ENCODE assay signal across 20 cellular contexts in the genomic region with DNA sequence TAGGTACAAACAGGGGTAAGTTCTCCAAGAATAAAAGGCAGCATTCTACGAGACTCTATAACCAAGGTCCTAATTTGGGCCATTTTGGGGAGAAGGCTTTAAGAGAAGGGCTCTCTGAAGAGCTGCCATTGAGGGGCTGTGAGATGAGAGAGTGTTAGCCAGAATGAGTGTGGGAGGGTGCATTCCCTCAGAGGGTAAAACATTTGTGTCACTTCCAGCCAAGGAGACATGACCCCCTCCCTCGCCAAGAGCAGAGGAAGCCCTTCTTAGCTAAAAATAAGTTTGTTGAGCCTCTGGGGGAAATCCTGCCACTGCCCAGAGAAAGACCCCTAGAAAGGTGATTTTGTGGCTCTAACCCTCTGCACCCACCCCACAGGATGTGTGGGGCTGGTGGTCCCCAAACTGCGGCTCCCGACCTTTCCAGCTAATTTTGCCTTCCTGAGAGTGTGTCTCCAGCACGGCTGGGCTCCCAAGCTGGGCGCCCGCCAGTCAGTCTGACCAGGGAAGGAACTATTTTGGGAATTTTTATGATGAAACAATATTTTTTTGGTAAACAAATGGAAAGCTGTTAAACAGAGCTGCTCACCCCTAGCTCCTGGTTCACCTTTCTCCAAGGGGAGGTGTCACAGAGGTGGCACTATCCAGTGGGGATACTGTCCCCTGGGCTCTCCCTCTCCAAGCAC.
DNase-seq lines count a peak whose midpoint lies in the region; ATAC-seq and TF ChIP-seq lines count a peak whose summit lies in the region.
"Had no signal": no experiment of that assay in that cellular context is flagged by ENCODE, and none has a peak within 500 bp of the region (broad histone marks: within the 10 kb centered on the region; RNA-seq: fewer than 3 reads in every experiment).

No MANE protein-coding gene starts in this region.

- no peaks in the 10 kb centered on the region for H3K9me3 ChIP-seq in cardiac muscle cell (ENCODE audit: low read depth)
- H3K9me3 ChIP-seq: heart left ventricle, stomach had no signal

- no peak overlapping the region for H3K27ac ChIP-seq in cardiac muscle cell
- H3K27ac ChIP-seq: stomach had no signal

- DNase-seq in AG08395 (ENCODE audit: low spot score) (peak; percentile 78), LNCaP clone FGC (ENCODE audit: low read depth) (peak; percentile 7), cardiac muscle cell (ENCODE audit: low read depth in 1 of 2, low spot score in 1 of 2) (peak; percentile 1 to 31), posterior vena cava (ENCODE audit: low spot score) (peak; percentile 85), GM13976 (ENCODE audit: low spot score) (no peak)
- DNase-seq: activated CD4-positive, alpha-beta T cell treated with anti-CD3 and anti-CD28 coated beads for 36 hours; effector CD4-positive, alpha-beta T cell; GDM1; heart left ventricle; immature natural killer cell; naive B cell; NCI-H1930; NCI-H446; NK-92 treated with Interleukin-12 subunit alpha and Interleukin-12 subunit beta, amount 100 ng/mL, for 24 hours; stimulated activated CD4-positive, alpha-beta T cell treated with anti-CD3 and anti-CD28 coated beads, Interleukin-4, amount 100 ng/mL, for 24 hours; stomach had no signal

- ATAC-seq in GM18867 (IDR thresholded peaks at IDR 0.05; ENCODE audit: unreplicated experiment), result no peak
- ATAC-seq in SK-N-SH treated with all-trans-retinoic acid at 6 μM for 48 hours, result no peak
- ATAC-seq in HG02840 (IDR thresholded peaks at IDR 0.05; ENCODE audit: low FRiP score, unreplicated experiment), result no peak
- ATAC-seq: activated CD4-positive, alpha-beta T cell treated with anti-CD3 and anti-CD28 coated beads for 36 hours had no signal

- H3K4me3 ChIP-seq in LNCaP clone FGC (ENCODE audit: low read depth, low read length) (no peak overlapping the region), cardiac muscle cell (no peak overlapping the region)
- H3K4me3 ChIP-seq: heart left ventricle, lung, stomach had no signal

- in situ Hi-C loops in GM13976 (cut with MboI; ENCODE audit: low sequenced_read_pairs, unreplicated experiment), result no loop called here

- peaks cover 3% of the 10 kb centered on the region for H3K4me1 ChIP-seq in cardiac muscle cell (ENCODE audit: low read depth)

- intact Hi-C loops in posterior vena cava (cut with DNase I), result no loop called here

- H3K36me3 ChIP-seq in cardiac muscle cell, result no peaks in the 10 kb centered on the region
- H3K36me3 ChIP-seq: heart left ventricle, stomach had no signal

- no peaks in the 10 kb centered on the region for H3K27me3 ChIP-seq in cardiac muscle cell
- H3K27me3 ChIP-seq: heart left ventricle, stomach had no signal

- TF ChIP-seq CTCF in LNCaP clone FGC (IDR thresholded peaks at IDR 0.05; ENCODE audit: control insufficient read depth, extremely low read depth, insufficient read depth), result no peak
- TF ChIP-seq CTCF in cardiac muscle cell (IDR thresholded peaks at IDR 0.05; ENCODE audit: low read depth, low read length), result no peak
- TF ChIP-seq CTCF in GM13976 (IDR thresholded peaks at IDR 0.05; ENCODE audit: borderline replicate concordance, control extremely low read depth, extremely low read depth, insufficient read depth, missing control alignments), result no peak

TF ChIP-seq in SK-N-SH treated with all-trans-retinoic acid at 6 μM for 48 hours, 23 proteins besides CTCF, POLR2A, EP300 and RAD21:
- TF ChIP-seq, protein P1, sequence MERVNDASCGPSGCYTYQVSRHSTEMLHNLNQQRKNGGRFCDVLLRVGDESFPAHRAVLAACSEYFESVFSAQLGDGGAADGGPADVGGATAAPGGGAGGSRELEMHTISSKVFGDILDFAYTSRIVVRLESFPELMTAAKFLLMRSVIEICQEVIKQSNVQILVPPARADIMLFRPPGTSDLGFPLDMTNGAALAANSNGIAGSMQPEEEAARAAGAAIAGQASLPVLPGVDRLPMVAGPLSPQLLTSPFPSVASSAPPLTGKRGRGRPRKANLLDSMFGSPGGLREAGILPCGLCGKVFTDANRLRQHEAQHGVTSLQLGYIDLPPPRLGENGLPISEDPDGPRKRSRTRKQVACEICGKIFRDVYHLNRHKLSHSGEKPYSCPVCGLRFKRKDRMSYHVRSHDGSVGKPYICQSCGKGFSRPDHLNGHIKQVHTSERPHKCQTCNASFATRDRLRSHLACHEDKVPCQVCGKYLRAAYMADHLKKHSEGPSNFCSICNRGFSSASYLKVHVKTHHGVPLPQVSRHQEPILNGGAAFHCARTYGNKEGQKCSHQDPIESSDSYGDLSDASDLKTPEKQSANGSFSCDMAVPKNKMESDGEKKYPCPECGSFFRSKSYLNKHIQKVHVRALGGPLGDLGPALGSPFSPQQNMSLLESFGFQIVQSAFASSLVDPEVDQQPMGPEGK (CRISPR knock-in tag; IDR thresholded peaks at IDR 0.05; ENCODE audit: borderline replicate concordance), result no peak
- TF ChIP-seq, protein P2, sequence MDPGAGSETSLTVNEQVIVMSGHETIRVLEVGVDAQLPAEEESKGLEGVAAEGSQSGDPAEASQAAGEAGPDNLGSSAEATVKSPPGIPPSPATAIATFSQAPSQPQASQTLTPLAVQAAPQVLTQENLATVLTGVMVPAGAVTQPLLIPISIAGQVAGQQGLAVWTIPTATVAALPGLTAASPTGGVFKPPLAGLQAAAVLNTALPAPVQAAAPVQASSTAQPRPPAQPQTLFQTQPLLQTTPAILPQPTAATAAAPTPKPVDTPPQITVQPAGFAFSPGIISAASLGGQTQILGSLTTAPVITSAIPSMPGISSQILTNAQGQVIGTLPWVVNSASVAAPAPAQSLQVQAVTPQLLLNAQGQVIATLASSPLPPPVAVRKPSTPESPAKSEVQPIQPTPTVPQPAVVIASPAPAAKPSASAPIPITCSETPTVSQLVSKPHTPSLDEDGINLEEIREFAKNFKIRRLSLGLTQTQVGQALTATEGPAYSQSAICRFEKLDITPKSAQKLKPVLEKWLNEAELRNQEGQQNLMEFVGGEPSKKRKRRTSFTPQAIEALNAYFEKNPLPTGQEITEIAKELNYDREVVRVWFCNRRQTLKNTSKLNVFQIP (CRISPR knock-in tag; IDR thresholded peaks at IDR 0.05; ENCODE audit: borderline replicate concordance, low read depth), result no peak
- TF ChIP-seq SNAI2 (CRISPR knock-in tag; IDR thresholded peaks at IDR 0.05) (no peak), ESRRG (CRISPR knock-in tag; IDR thresholded peaks at IDR 0.05) (no peak), BACH2 (CRISPR knock-in tag; IDR thresholded peaks at IDR 0.05; ENCODE audit: borderline replicate concordance) (no peak), ZC3H10 (CRISPR knock-in tag; IDR thresholded peaks at IDR 0.05) (no peak), CSDC2 (CRISPR knock-in tag; IDR thresholded peaks at IDR 0.05) (no peak), ZNF70 (CRISPR knock-in tag; IDR thresholded peaks at IDR 0.05) (no peak), RARB (CRISPR knock-in tag; IDR thresholded peaks at IDR 0.05) (no peak)
- TF ChIP-seq, protein P3, sequence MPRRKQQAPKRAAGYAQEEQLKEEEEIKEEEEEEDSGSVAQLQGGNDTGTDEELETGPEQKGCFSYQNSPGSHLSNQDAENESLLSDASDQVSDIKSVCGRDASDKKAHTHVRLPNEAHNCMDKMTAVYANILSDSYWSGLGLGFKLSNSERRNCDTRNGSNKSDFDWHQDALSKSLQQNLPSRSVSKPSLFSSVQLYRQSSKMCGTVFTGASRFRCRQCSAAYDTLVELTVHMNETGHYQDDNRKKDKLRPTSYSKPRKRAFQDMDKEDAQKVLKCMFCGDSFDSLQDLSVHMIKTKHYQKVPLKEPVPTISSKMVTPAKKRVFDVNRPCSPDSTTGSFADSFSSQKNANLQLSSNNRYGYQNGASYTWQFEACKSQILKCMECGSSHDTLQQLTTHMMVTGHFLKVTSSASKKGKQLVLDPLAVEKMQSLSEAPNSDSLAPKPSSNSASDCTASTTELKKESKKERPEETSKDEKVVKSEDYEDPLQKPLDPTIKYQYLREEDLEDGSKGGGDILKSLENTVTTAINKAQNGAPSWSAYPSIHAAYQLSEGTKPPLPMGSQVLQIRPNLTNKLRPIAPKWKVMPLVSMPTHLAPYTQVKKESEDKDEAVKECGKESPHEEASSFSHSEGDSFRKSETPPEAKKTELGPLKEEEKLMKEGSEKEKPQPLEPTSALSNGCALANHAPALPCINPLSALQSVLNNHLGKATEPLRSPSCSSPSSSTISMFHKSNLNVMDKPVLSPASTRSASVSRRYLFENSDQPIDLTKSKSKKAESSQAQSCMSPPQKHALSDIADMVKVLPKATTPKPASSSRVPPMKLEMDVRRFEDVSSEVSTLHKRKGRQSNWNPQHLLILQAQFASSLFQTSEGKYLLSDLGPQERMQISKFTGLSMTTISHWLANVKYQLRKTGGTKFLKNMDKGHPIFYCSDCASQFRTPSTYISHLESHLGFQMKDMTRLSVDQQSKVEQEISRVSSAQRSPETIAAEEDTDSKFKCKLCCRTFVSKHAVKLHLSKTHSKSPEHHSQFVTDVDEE (CRISPR knock-in tag; IDR thresholded peaks at IDR 0.05), result no peak
- TF ChIP-seq, protein P4, sequence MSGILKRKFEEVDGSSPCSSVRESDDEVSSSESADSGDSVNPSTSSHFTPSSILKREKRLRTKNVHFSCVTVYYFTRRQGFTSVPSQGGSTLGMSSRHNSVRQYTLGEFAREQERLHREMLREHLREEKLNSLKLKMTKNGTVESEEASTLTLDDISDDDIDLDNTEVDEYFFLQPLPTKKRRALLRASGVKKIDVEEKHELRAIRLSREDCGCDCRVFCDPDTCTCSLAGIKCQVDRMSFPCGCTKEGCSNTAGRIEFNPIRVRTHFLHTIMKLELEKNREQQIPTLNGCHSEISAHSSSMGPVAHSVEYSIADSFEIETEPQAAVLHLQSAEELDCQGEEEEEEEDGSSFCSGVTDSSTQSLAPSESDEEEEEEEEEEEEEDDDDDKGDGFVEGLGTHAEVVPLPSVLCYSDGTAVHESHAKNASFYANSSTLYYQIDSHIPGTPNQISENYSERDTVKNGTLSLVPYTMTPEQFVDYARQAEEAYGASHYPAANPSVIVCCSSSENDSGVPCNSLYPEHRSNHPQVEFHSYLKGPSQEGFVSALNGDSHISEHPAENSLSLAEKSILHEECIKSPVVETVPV (CRISPR knock-in tag; IDR thresholded peaks at IDR 0.05), result no peak
